In the genomic region with DNA sequence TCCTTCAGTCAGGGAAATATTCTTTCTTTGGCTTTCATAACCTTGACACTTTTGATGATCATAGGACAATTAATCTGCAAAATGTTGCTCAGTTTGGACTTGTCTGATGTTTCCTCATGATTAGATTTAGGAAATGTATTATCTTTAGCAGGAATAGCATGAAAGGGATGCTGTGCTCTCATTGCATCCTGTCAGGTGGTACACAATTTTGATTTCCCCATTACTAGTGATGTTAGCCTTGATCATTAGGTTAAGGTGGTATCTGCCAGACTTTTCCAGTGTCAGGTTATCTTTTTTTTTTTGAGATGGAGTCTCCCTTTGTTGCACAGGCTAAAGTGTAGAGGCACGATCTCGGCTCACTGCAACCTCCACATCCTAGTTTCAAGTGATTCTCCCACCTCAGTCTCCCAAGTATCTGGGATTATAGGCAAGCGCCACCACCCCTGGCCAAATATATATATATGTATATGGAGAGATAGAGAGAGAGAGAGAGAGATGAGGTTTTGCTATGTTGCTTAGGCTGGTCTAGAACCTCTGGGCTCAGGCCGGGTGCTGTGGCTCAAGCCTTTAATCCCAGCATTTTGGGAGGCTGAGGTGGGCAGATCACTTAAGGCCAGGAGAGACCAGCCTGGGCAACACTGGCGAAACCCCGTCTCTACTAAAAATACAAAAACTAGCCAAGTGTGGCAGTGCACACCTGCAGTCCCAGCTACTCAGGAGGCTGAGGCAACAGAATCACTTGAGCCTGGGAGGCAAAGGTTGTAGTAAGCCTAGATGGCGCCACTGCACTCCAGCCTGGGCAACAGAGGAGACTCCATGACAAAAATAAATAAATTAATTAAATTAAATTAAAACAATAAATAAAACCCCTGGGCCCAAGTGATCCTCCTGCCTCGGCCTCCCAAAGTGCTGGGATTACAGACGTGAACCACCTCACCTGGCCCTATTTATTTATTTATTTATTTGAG, we compare ENCODE assay signal across 1 cellular context.
TF ChIP-seq lines count a peak whose summit lies in the region.

No MANE protein-coding gene starts in this region.

TF ChIP-seq in GM23338, 12 proteins besides CTCF, POLR2A, EP300 and RAD21 (continued from another document):
- TF ChIP-seq ZNF462 (CRISPR knock-in tag; IDR thresholded peaks at IDR 0.05) (no peak), ZNF331 (CRISPR knock-in tag; IDR thresholded peaks at IDR 0.05; ENCODE audit: low read depth) (no peak)
TF ChIP-seq in GM23338: peak in this region for 0.
